18 cellular contexts compared by ENCODE assay signal in genomic region chr12:121026274-121027045, GRCh38. TPM values are rescaled to one million over a fixed set of nuclear protein-coding genes. Genes with fewer than 3 reads are reported as not detected.
A peak's percentile ranks its signal among the peaks of the same experiment; 100 is the strongest.
DNase-seq lines count a peak whose midpoint lies in the region; ATAC-seq and TF ChIP-seq lines count a peak whose summit lies in the region.
"Had no signal": no experiment of that assay in that cellular context is flagged by ENCODE, and none has a peak within 500 bp of the region (broad histone marks: within the 10 kb centered on the region; RNA-seq: fewer than 3 reads in every experiment).

No MANE protein-coding gene starts in this region.

- H3K4me1 ChIP-seq in stomach = peaks cover 0 to 22% (median 0%) of the 10 kb centered on the region in 4 donors
- H3K4me1 ChIP-seq: psoas muscle had no signal

- no peaks in the 10 kb centered on the region for H3K27me3 ChIP-seq in stomach
- H3K27me3 ChIP-seq: MG63 had no signal

- peak overlapping the region; percentile 43 for H3K27ac Mint-ChIP-seq in activated CD8-positive, alpha-beta memory T cell treated with anti-CD3 and anti-CD28 coated beads, Interleukin-2, amount 10 ng/mL, durations not matched to agents 7 days and 5 days
- H3K27ac Mint-ChIP-seq: activated CD4-positive, alpha-beta memory T cell treated with anti-CD3 and anti-CD28 coated beads, Interleukin-2, amount 10 ng/mL, durations not matched to agents 7 days and 5 days had no signal

- CTCF ChIA-PET in activated CD8-positive, alpha-beta memory T cell treated with anti-CD3 and anti-CD28 coated beads, Interleukin-2, amount 10 ng/mL, durations not matched to agents 7 days and 5 days (lab: Charles Lee) = interaction anchor here (1.2 to 1.4 kb wide), 2 partner anchors 9 to 21 kb away, joined by 3 to 4 read pairs; no protein-coding TSS in a partner anchor

- peaks cover 19% of the 10 kb centered on the region for H3K4me1 Mint-ChIP-seq in activated CD8-positive, alpha-beta memory T cell treated with anti-CD3 and anti-CD28 coated beads, Interleukin-2, amount 10 ng/mL, durations not matched to agents 7 days and 5 days

- no peaks in the 10 kb centered on the region for H3K9me3 Mint-ChIP-seq in activated CD8-positive, alpha-beta memory T cell treated with anti-CD3 and anti-CD28 coated beads, Interleukin-2, amount 10 ng/mL, durations not matched to agents 7 days and 5 days (ENCODE audit: low read depth)
- H3K9me3 Mint-ChIP-seq: activated CD4-positive, alpha-beta memory T cell treated with anti-CD3 and anti-CD28 coated beads, Interleukin-2, amount 10 ng/mL, durations not matched to agents 7 days and 5 days; activated naive CD4-positive, alpha-beta T cell treated with anti-CD3 and anti-CD28 coated beads, Interleukin-2, amount 50 U/mL, for 72 hours had no signal

- no peak overlapping the region for H3K4me3 Mint-ChIP-seq in activated CD8-positive, alpha-beta memory T cell treated with anti-CD3 and anti-CD28 coated beads, Interleukin-2, amount 10 ng/mL, durations not matched to agents 7 days and 5 days
- H3K4me3 Mint-ChIP-seq: activated CD4-positive, alpha-beta memory T cell treated with anti-CD3 and anti-CD28 coated beads, Interleukin-2, amount 10 ng/mL, durations not matched to agents 7 days and 5 days had no signal

- H3K4me3 ChIP-seq in fibroblast of the aortic adventitia (ENCODE audit: low read depth, low read length) (no peak overlapping the region), stomach (no peak overlapping the region)
- H3K4me3 ChIP-seq: MG63, psoas muscle had no signal

- no peak for TF ChIP-seq EP300 in stomach (IDR thresholded peaks at IDR 0.05)

- TF ChIP-seq CTCF in fibroblast of the aortic adventitia (IDR thresholded peaks at IDR 0.05; ENCODE audit: insufficient read depth, low read length) (peak; percentile 6), stomach (IDR thresholded peaks at IDR 0.05) (no peak)

- intact Hi-C loops in stomach (cut with DNase I; ENCODE audit: low total_unique reads) = no loop called here

- no peak for ATAC-seq in activated CD8-positive, alpha-beta memory T cell treated with anti-CD3 and anti-CD28 coated beads, Interleukin-2, amount 10 ng/mL, durations not matched to agents 7 days and 5 days
- ATAC-seq in GM18511 (IDR thresholded peaks at IDR 0.05; ENCODE audit: unreplicated experiment) = no peak
- ATAC-seq: activated naive CD4-positive, alpha-beta T cell treated with anti-CD3 and anti-CD28 coated beads, Interleukin-2, amount 50 U/mL, for 72 hours; psoas muscle had no signal

- H3K27ac ChIP-seq in stomach = peak overlapping the region; percentile 15 to 72 (median 23)
- H3K27ac ChIP-seq: psoas muscle had no signal

- peaks cover 71% of the 10 kb centered on the region for H3K36me3 Mint-ChIP-seq in activated CD8-positive, alpha-beta memory T cell treated with anti-CD3 and anti-CD28 coated beads, Interleukin-2, amount 10 ng/mL, durations not matched to agents 7 days and 5 days
- H3K36me3 Mint-ChIP-seq: activated naive CD4-positive, alpha-beta T cell treated with anti-CD3 and anti-CD28 coated beads, Interleukin-2, amount 50 U/mL, for 72 hours had no signal

- H3K27me3 Mint-ChIP-seq in activated CD8-positive, alpha-beta memory T cell treated with anti-CD3 and anti-CD28 coated beads, Interleukin-2, amount 10 ng/mL, durations not matched to agents 7 days and 5 days = no peaks in the 10 kb centered on the region
- H3K27me3 Mint-ChIP-seq: activated CD4-positive, alpha-beta memory T cell treated with anti-CD3 and anti-CD28 coated beads, Interleukin-2, amount 10 ng/mL, durations not matched to agents 7 days and 5 days had no signal

- 87 to 92% (median 89%) methylated on average over 10 of the region's 10 CpGs for WGBS in stomach, 5 donors

- no peak for TF ChIP-seq POLR2A in stomach (IDR thresholded peaks at IDR 0.05)

- no peak for DNase-seq in activated CD8-positive, alpha-beta memory T cell treated with anti-CD3 and anti-CD28 coated beads, Interleukin-2, amount 10 ng/mL, durations not matched to agents 7 days and 5 days
- DNase-seq in activated CD8-positive, alpha-beta memory T cell treated with anti-CD3 and anti-CD28 coated beads, Interleukin-2, amount 50 U/mL, for 4 hours = no peak
- DNase-seq in OCI-M1 (lab: John Stamatoyannopoulos, UW) = peak; percentile 71
- no peak for DNase-seq in fibroblast of the aortic adventitia (ENCODE audit: low read depth)
- DNase-seq in stomach = no peak
- no peak for DNase-seq in SW 1271 (lab: John Stamatoyannopoulos, UW)
- no peak for DNase-seq in activated naive CD4-positive, alpha-beta T cell (lab: John Stamatoyannopoulos, UW)
- DNase-seq: activated CD4-positive, alpha-beta memory T cell treated with anti-CD3 and anti-CD28 coated beads, Interleukin-2, amount 10 ng/mL, durations not matched to agents 7 days and 5 days; MG63; NCI-H510A treated with DMSO at 0.1 percent for 48 hours; psoas muscle; stimulated activated CD4-positive, alpha-beta T cell treated with anti-CD3 and anti-CD28 coated beads, Interleukin-4, amount 100 ng/mL, for 4 hours; T-helper 1 cell had no signal

- no peaks in the 10 kb centered on the region for H3K9me3 ChIP-seq in stomach
- H3K9me3 ChIP-seq: MG63, psoas muscle had no signal

- peaks cover 0 to 30% (median 9%) of the 10 kb centered on the region in 4 donors for H3K36me3 ChIP-seq in stomach
- H3K36me3 ChIP-seq: MG63 had no signal

RNA-seq across cellular contexts. Expression of gene C12orf43, which starts 10.2 kb away (rescaled TPM):
- 10 to 100 TPM; 16.4 to 24.6 TPM for total RNA-seq in activated CD8-positive, alpha-beta memory T cell treated with anti-CD3 and anti-CD28 coated beads, Interleukin-2, amount 10 ng/mL, durations not matched to agents 7 days and 5 days
- total RNA-seq in fibroblast of the aortic adventitia (ENCODE audit: low replicate concordance) (12.7 and 17.8 TPM in 2 replicates), stomach (10 to 100 TPM in 3 of 5 donors, 1 to 10 TPM in 2; 5.5 to 42.4 (median 17.4) TPM)
- 10 to 100 TPM in 1 of 3 donors, 1 to 10 TPM in 2; 8.1 to 18.3 (median 8.5) TPM for polyA plus RNA-seq in stomach

RNA-seq across cellular contexts. Expression of gene OASL, which starts 12.6 kb away (rescaled TPM):
- 100 to 1,000 TPM in 1 of 2 experiments, 10 to 100 TPM in 1; 55.3 to 135 TPM for total RNA-seq in activated CD8-positive, alpha-beta memory T cell treated with anti-CD3 and anti-CD28 coated beads, Interleukin-2, amount 10 ng/mL, durations not matched to agents 7 days and 5 days
- total RNA-seq in fibroblast of the aortic adventitia (ENCODE audit: low replicate concordance) (0.33 TPM in 1 of 2 replicates, not detected in the other), stomach (10 to 100 TPM in 3 of 5 donors, not detected in 2; 19.3 to 35.0 (median 24.8) TPM)
- polyA plus RNA-seq in stomach = 10 to 100 TPM in 1 of 3 donors, 1 to 10 TPM in 2; 2.1 to 54.7 (median 4.5) TPM

RNA-seq across cellular contexts. Expression of gene HNF1A, which starts 48.1 kb away (rescaled TPM):
- total RNA-seq in activated CD8-positive, alpha-beta memory T cell treated with anti-CD3 and anti-CD28 coated beads, Interleukin-2, amount 10 ng/mL, durations not matched to agents 7 days and 5 days = not detected
- total RNA-seq in fibroblast of the aortic adventitia (ENCODE audit: low replicate concordance) (0.09 TPM in 1 of 2 replicates, not detected in the other), stomach (10 to 100 TPM in 2 of 5 donors, 1 to 10 TPM in 2, under 1 TPM in 1; 0.89 to 14.5 (median 7.0) TPM)
- 1 to 10 TPM; 4.4 to 8.2 (median 4.8) TPM for polyA plus RNA-seq in stomach
- total RNA-seq: activated CD4-positive, alpha-beta memory T cell treated with anti-CD3 and anti-CD28 coated beads, Interleukin-2, amount 10 ng/mL, durations not matched to agents 7 days and 5 days; activated naive CD4-positive, alpha-beta T cell treated with anti-CD3 and anti-CD28 coated beads, Interleukin-2, amount 50 U/mL, for 72 hours; dermis microvascular lymphatic vessel endothelial cell; glomerular endothelial cell; psoas muscle had no signal
- polyA plus RNA-seq: AG04450 had no signal
